ENCODE assay signal across 8 cellular contexts in the genomic region with DNA sequence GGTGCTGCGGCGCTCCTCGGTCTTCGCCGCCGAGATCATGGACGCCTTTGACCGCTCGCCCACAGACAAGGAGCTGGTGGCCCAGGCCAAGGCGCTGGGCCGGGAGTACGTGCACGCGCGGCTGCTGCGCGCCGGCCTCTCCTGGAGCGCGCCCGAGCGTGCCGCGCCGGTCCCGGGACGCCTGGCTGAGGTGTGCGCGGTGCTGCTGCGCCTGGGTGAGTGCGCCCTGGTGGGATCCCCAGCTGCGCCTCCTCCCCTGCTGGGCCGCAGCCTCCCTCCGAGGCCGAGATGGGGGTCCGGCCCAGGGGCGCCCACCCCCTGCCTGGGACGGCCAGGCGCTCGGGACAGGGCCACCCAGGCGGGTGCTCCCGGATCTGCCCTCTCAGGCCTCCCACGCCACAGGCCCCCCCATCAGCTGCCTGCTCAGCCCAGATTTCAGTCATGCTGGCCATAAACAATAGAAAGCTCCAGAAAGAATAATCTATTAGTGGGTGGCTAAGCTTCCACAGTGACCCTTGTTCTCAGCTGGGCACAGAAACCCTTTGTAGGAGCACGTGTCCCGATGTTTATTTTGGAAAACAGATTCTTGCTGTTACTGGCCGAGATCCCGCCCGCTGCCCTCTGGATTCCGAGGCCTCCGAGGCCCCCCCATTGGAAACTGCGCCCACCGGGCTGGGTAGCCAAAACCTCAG. TPM values are rescaled to one million over a fixed set of nuclear protein-coding genes. Genes with fewer than 3 reads are reported as not detected.
DNase-seq lines count a peak whose midpoint lies in the region; ATAC-seq and TF ChIP-seq lines count a peak whose summit lies in the region.

No MANE protein-coding gene starts in this region.

- H3K27me3 Mint-ChIP-seq in activated naive CD4-positive, alpha-beta T cell treated with anti-CD3 and anti-CD28 coated beads, Interleukin-2, amount 50 U/mL, for 24 hours, result peaks cover 23% of the 10 kb centered on the region
- peaks cover 35% of the 10 kb centered on the region for H3K27me3 Mint-ChIP-seq in activated T-cell treated with anti-CD3 and anti-CD28 coated beads, Interleukin-2, amount 50 U/mL, for 72 hours (ENCODE audit: low read depth)
- peaks cover 46% of the 10 kb centered on the region for H3K27me3 Mint-ChIP-seq in nephron progenitor cell (ENCODE audit: low read depth, poor library complexity)

- peak overlapping the region; percentile 60 for H3K4me3 Mint-ChIP-seq in activated naive CD4-positive, alpha-beta T cell treated with anti-CD3 and anti-CD28 coated beads, Interleukin-2, amount 50 U/mL, for 24 hours
- H3K4me3 Mint-ChIP-seq in activated T-cell treated with anti-CD3 and anti-CD28 coated beads, Interleukin-2, amount 50 U/mL, for 72 hours, result peak overlapping the region; percentile 62 to 65
- peak overlapping the region; percentile 78 for H3K4me3 Mint-ChIP-seq in nephron progenitor cell

- peaks cover 9% of the 10 kb centered on the region for H3K9me3 Mint-ChIP-seq in activated naive CD4-positive, alpha-beta T cell treated with anti-CD3 and anti-CD28 coated beads, Interleukin-2, amount 50 U/mL, for 24 hours
- H3K9me3 Mint-ChIP-seq in activated T-cell treated with anti-CD3 and anti-CD28 coated beads, Interleukin-2, amount 50 U/mL, for 72 hours, result peaks cover 0 to 4% of the 10 kb centered on the region in 2 donors
- peaks cover 25% of the 10 kb centered on the region for H3K9me3 Mint-ChIP-seq in nephron progenitor cell

- no peak for DNase-seq in activated naive CD4-positive, alpha-beta T cell treated with Interleukin-2 at 50 U/mL for 16 hours
- DNase-seq in activated T-cell treated with anti-CD3 and anti-CD28 coated beads, Interleukin-2, amount 50 U/mL, for 72 hours, result no peak
- DNase-seq in germinal center (ENCODE audit: low spot score), result peak; percentile 33
- DNase-seq in nephron progenitor cell, result peak; percentile 57
- no peak for DNase-seq in GDM1 (lab: John Stamatoyannopoulos, UW)

- peak in 1 of 2 donors; percentile 55 for ATAC-seq in activated T-cell treated with anti-CD3 and anti-CD28 coated beads, Interleukin-2, amount 50 U/mL, for 72 hours (replicated peaks in 1 of 2)
- ATAC-seq in GM18907 (IDR thresholded peaks at IDR 0.05; ENCODE audit: unreplicated experiment) (no peak), GM19395 (IDR thresholded peaks at IDR 0.05; ENCODE audit: unreplicated experiment) (no peak)

- H3K4me1 Mint-ChIP-seq in activated naive CD4-positive, alpha-beta T cell treated with anti-CD3 and anti-CD28 coated beads, Interleukin-2, amount 50 U/mL, for 24 hours, result peaks cover 10% of the 10 kb centered on the region
- peaks cover 5% of the 10 kb centered on the region for H3K4me1 Mint-ChIP-seq in activated T-cell treated with anti-CD3 and anti-CD28 coated beads, Interleukin-2, amount 50 U/mL, for 72 hours (ENCODE audit: low read depth)
- peaks cover 13% of the 10 kb centered on the region for H3K4me1 Mint-ChIP-seq in nephron progenitor cell

- no peak for TF ChIP-seq CTCF in nephron progenitor cell (IDR thresholded peaks at IDR 0.05)

- H3K36me3 Mint-ChIP-seq in activated naive CD4-positive, alpha-beta T cell treated with anti-CD3 and anti-CD28 coated beads, Interleukin-2, amount 50 U/mL, for 24 hours, result peaks cover 6% of the 10 kb centered on the region
- H3K36me3 Mint-ChIP-seq in activated T-cell treated with anti-CD3 and anti-CD28 coated beads, Interleukin-2, amount 50 U/mL, for 72 hours (ENCODE audit: insufficient read depth in 2 of 2), result peaks cover 10 to 11% of the 10 kb centered on the region in 2 donors
- H3K36me3 Mint-ChIP-seq in nephron progenitor cell (ENCODE audit: low read depth), result peaks cover 5% of the 10 kb centered on the region

- no peak overlapping the region for H3K27ac Mint-ChIP-seq in activated naive CD4-positive, alpha-beta T cell treated with anti-CD3 and anti-CD28 coated beads, Interleukin-2, amount 50 U/mL, for 24 hours
- H3K27ac Mint-ChIP-seq in activated T-cell treated with anti-CD3 and anti-CD28 coated beads, Interleukin-2, amount 50 U/mL, for 72 hours, result no peak overlapping the region
- no peak overlapping the region for H3K27ac Mint-ChIP-seq in nephron progenitor cell

RNA-seq across cellular contexts. Expression of a gene that starts 1.1 kb away (rescaled TPM):
- under 1 TPM in 1 of 2 donors, not detected in 1; 0.10 TPM for total RNA-seq in activated T-cell treated with anti-CD3 and anti-CD28 coated beads, Interleukin-2, amount 50 U/mL, for 72 hours

RNA-seq across cellular contexts. Expression of a gene that starts 51.3 kb away (rescaled TPM):
- 10 to 100 TPM; 81.6 to 83.5 TPM for total RNA-seq in activated T-cell treated with anti-CD3 and anti-CD28 coated beads, Interleukin-2, amount 50 U/mL, for 72 hours

Comparison
In these comparisons a context has a peak if more than half of its experiments do, and no peak if none do; other contexts are left out.
1. DNase-seq: peak in germinal center (single experiment) and nephron progenitor cell (single experiment); none in activated naive CD4-positive, alpha-beta T cell treated with Interleukin-2 at 50 U/mL for 16 hours (single experiment), activated T-cell treated with anti-CD3 and anti-CD28 coated beads, Interleukin-2, amount 50 U/mL, for 72 hours (0 of 2) and GDM1 (single experiment).
2. Peak in every context shown above with its lines, with median percentiles within 50 percentile points of each other: H3K4me3 Mint-ChIP-seq.